15 cellular contexts compared by ENCODE assay signal in genomic region chr4:26397086-26397485, GRCh38.
DNase-seq lines count a peak whose midpoint lies in the region; ATAC-seq and TF ChIP-seq lines count a peak whose summit lies in the region.
"Had no signal": no experiment of that assay in that cellular context is flagged by ENCODE, and none has a peak within 500 bp of the region (broad histone marks: within the 10 kb centered on the region; RNA-seq: fewer than 3 reads in every experiment).

No MANE protein-coding gene starts in this region.

- H3K4me1 Mint-ChIP-seq in CD8-positive, alpha-beta T cell (ENCODE audit: low read depth) = peaks cover 8% of the 10 kb centered on the region
- H3K4me1 Mint-ChIP-seq in WTC11 (peaks cover 63% of the 10 kb centered on the region), endodermal cell (peaks cover 8% of the 10 kb centered on the region)

- CTCF ChIA-PET in CD8-positive, alpha-beta T cell (lab: Charles Lee) = interaction anchor here (0.7 to 2.2 kb wide), 3 partner anchors 10 to 67 kb away, joined by 3 to 9 read pairs (median 3); no protein-coding TSS in a partner anchor
- CTCF ChIA-PET in WTC11 (lab: Charles Lee) = interaction anchor here (3.3 kb wide), 1 partner anchor 67 kb away, joined by 11 read pairs; no protein-coding TSS in a partner anchor

- TF ChIP-seq CTCF in CD8-positive, alpha-beta T cell (IDR thresholded peaks at IDR 0.05) = no peak
- TF ChIP-seq CTCF in WTC11 (IDR thresholded peaks at IDR 0.05) = no peak
- no peak for TF ChIP-seq CTCF in fibroblast of villous mesenchyme (IDR thresholded peaks at IDR 0.05; ENCODE audit: insufficient read depth, low read depth, low read length)
- TF ChIP-seq CTCF in endodermal cell (conservative IDR thresholded peaks at IDR 0.05) = no peak

- H3K9me3 ChIP-seq in CD8-positive, alpha-beta T cell (ENCODE audit: low read length) = no peaks in the 10 kb centered on the region
- no peaks in the 10 kb centered on the region for H3K9me3 ChIP-seq in endodermal cell (ENCODE audit: control insufficient read depth, low read length)
- H3K9me3 ChIP-seq: BE2C had no signal

- H3K9ac ChIP-seq in endodermal cell (ENCODE audit: extremely low read depth, low read length, poor library complexity, severe bottlenecking) = no peak overlapping the region

- no peaks in the 10 kb centered on the region for H3K4me1 ChIP-seq in CD8-positive, alpha-beta T cell (ENCODE audit: insufficient read depth, low read length)
- no peaks in the 10 kb centered on the region for H3K4me1 ChIP-seq in endodermal cell (ENCODE audit: control insufficient read depth, insufficient read depth, low read length)
- H3K4me1 ChIP-seq: BE2C had no signal

- no peaks in the 10 kb centered on the region for H3K36me3 ChIP-seq in CD8-positive, alpha-beta T cell (ENCODE audit: insufficient read depth, low read length)
- H3K36me3 ChIP-seq in endodermal cell (ENCODE audit: control insufficient read depth, insufficient read depth, low read length) = peaks cover 13% of the 10 kb centered on the region
- H3K36me3 ChIP-seq: BE2C had no signal

- no peak for DNase-seq in CD8-positive, alpha-beta T cell
- DNase-seq in WTC11 (ENCODE audit: low spot score) = no peak
- peak; percentile 44 for DNase-seq in fibroblast of villous mesenchyme (ENCODE audit: low read depth)
- DNase-seq in substantia nigra (lab: John Stamatoyannopoulos, UW) = no peak
- no peak for DNase-seq in endodermal cell
- DNase-seq: BE2C, H7, NCI-H1417, NCI-H2081, NCI-H2227 treated with DMSO at 0.1 percent for 48 hours, NCI-H526, OCI-M1 had no signal

- no peak overlapping the region for H3K27ac ChIP-seq in CD8-positive, alpha-beta T cell (ENCODE audit: low read depth, low read length)
- H3K27ac ChIP-seq in substantia nigra (ENCODE audit: low read depth, low read length, poor library complexity, severe bottlenecking) (peak overlapping the region; percentile 66), endodermal cell (ENCODE audit: low read depth, low read length) (no peak overlapping the region)

- H3K36me3 Mint-ChIP-seq in CD8-positive, alpha-beta T cell = peaks cover 34% of the 10 kb centered on the region
- H3K36me3 Mint-ChIP-seq in WTC11 = peaks cover 36% of the 10 kb centered on the region
- H3K36me3 Mint-ChIP-seq in endodermal cell (ENCODE audit: low read depth) = peaks cover 35% of the 10 kb centered on the region

- no peaks in the 10 kb centered on the region for H3K27me3 ChIP-seq in CD8-positive, alpha-beta T cell (ENCODE audit: insufficient read depth, low read length)
- H3K27me3 ChIP-seq in endodermal cell (ENCODE audit: control insufficient read depth, insufficient read depth, low read length, poor library complexity, severe bottlenecking) = no peaks in the 10 kb centered on the region
- H3K27me3 ChIP-seq: BE2C had no signal

- POLR2A ChIA-PET in CD8-positive, alpha-beta T cell (lab: Charles Lee) = interaction anchor here (0.6 kb wide), 1 partner anchor 12 kb away, joined by 3 read pairs; no protein-coding TSS in a partner anchor
- POLR2A ChIA-PET in WTC11 (lab: Charles Lee) = no interaction called here

- ATAC-seq in CD8-positive, alpha-beta T cell = no peak
- ATAC-seq in WTC11 (no peak), GM21526 (IDR thresholded peaks at IDR 0.05; ENCODE audit: low FRiP score, unreplicated experiment) (no peak), GM21515 (IDR thresholded peaks at IDR 0.05; ENCODE audit: unreplicated experiment) (no peak)

- H3K4me3 Mint-ChIP-seq in CD8-positive, alpha-beta T cell = no peak overlapping the region
- H3K4me3 Mint-ChIP-seq in WTC11 (no peak overlapping the region), endodermal cell (no peak overlapping the region)

- no peaks in the 10 kb centered on the region for H3K9me3 Mint-ChIP-seq in CD8-positive, alpha-beta T cell
- H3K9me3 Mint-ChIP-seq in WTC11 (no peaks in the 10 kb centered on the region), endodermal cell (no peaks in the 10 kb centered on the region)
- H3K9me3 Mint-ChIP-seq: IgD-negative memory B cell had no signal

- H3K4me3 ChIP-seq in CD8-positive, alpha-beta T cell (ENCODE audit: low read depth, low read length) = no peak overlapping the region
- no peak overlapping the region for H3K4me3 ChIP-seq in fibroblast of villous mesenchyme (ENCODE audit: low read depth, low read length)
- no peak overlapping the region for H3K4me3 ChIP-seq in endodermal cell (ENCODE audit: low read length)

- 91 to 97% methylated on average over 4 to 5 of the region's 5 CpGs for WGBS in endodermal cell (ENCODE audit: insufficient coverage in 1 of 2, insufficient read length in 1 of 2), 2 experiments

- no peaks in the 10 kb centered on the region for H3K27me3 Mint-ChIP-seq in CD8-positive, alpha-beta T cell (ENCODE audit: low read depth)
- H3K27me3 Mint-ChIP-seq in WTC11 (ENCODE audit: low read depth) (no peaks in the 10 kb centered on the region), endodermal cell (ENCODE audit: insufficient read depth) (no peaks in the 10 kb centered on the region)
- H3K27me3 Mint-ChIP-seq: IgD-negative memory B cell had no signal

- intact Hi-C loops in CD8-positive, alpha-beta T cell (cut with DNase I, micrococcal nuclease) = no loop called here

- peak overlapping the region; percentile 46 for H3K27ac Mint-ChIP-seq in CD8-positive, alpha-beta T cell
- H3K27ac Mint-ChIP-seq in WTC11 (peak overlapping the region; percentile 82), endodermal cell (no peak overlapping the region)

TF ChIP-seq in WTC11, 78 proteins besides CTCF, POLR2A, EP300 and RAD21 (continues in another document):
- TF ChIP-seq NR3C1 (CRISPR knock-in tag; conservative IDR thresholded peaks at IDR 0.05; ENCODE audit: low read depth) (no peak), ZSCAN18 (CRISPR knock-in tag; IDR thresholded peaks at IDR 0.05) (no peak), ARID4B (CRISPR knock-in tag; IDR thresholded peaks at IDR 0.05; ENCODE audit: borderline replicate concordance) (no peak), RELA (CRISPR knock-in tag; IDR thresholded peaks at IDR 0.05; ENCODE audit: borderline replicate concordance) (no peak)
- TF ChIP-seq, protein P1, sequence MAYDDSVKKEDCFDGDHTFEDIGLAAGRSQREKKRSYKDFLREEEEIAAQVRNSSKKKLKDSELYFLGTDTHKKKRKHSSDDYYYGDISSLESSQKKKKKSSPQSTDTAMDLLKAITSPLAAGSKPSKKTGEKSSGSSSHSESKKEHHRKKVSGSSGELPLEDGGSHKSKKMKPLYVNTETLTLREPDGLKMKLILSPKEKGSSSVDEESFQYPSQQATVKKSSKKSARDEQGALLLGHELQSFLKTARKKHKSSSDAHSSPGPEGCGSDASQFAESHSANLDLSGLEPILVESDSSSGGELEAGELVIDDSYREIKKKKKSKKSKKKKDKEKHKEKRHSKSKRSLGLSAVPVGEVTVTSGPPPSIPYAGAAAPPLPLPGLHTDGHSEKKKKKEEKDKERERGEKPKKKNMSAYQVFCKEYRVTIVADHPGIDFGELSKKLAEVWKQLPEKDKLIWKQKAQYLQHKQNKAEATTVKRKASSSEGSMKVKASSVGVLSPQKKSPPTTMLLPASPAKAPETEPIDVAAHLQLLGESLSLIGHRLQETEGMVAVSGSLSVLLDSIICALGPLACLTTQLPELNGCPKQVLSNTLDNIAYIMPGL (CRISPR knock-in tag; IDR thresholded peaks at IDR 0.05) = no peak
